In the genomic region with DNA sequence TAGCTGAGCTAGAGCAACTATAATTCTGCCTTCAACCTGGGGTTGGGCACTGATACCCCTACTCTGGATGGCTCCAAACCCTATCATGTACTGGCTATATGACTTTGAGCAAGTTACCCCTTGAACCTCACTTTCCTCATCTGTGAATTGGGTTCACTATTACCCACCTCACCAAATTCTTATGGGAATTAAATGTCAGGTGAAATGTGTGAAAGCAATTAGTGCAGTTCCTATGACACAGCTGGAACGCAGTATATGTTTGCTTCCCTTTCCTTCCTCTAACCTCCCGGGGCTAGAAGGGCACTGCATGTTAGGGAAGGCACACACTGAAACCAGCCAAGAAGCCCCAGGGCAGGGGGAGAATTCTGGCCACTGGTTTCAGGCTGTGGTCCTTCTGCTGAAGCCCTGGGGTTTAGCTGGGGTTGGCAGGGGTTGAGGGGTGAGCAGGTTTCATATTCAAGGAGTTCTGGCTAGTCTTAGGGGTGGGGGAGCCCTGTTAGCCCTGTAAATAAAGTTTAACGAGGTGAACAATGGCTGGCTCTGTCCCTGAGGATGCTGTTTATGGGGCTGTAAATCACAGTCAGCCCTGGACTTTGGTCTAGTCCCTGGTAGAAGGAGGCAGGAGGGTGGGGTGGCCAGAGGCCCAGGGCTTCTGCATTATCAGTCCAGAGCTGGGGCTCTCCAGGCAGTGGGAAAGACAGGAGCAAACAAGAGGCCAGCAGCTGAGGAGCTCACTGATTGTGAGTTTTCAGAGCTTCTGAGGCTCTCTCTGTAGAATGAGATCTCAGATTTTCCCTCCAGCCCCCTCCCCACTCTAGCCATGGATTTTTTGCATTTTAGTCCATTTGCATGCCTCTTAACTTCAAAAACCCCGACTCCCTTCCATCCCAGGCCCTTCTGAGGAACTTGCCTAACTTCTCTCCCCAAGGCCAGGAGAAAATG, we compare ENCODE assay signal across 17 cellular contexts. TPM values are rescaled to one million over a fixed set of nuclear protein-coding genes. Genes with fewer than 3 reads are reported as not detected.
DNase-seq lines count a peak whose midpoint lies in the region; ATAC-seq and TF ChIP-seq lines count a peak whose summit lies in the region.
"Had no signal": no experiment of that assay in that cellular context is flagged by ENCODE, and none has a peak within 500 bp of the region (broad histone marks: within the 10 kb centered on the region; RNA-seq: fewer than 3 reads in every experiment).

No MANE protein-coding gene starts in this region.

- intact Hi-C loops in Panc1 (cut with micrococcal nuclease; ENCODE audit: unreplicated experiment) (no loop called here), gastrocnemius medialis (cut with DNase I; ENCODE audit: low total_unique reads) (no loop called here)

- no peaks in the 10 kb centered on the region for H3K27me3 ChIP-seq in Panc1 (ENCODE audit: control insufficient read depth, insufficient read depth, low read length)
- H3K27me3 ChIP-seq in gastrocnemius medialis: no peaks in the 10 kb centered on the region
- no peaks in the 10 kb centered on the region for H3K27me3 ChIP-seq in HAP-1 (ENCODE audit: low read depth)
- H3K27me3 ChIP-seq: breast epithelium had no signal

- BruUV-seq in Panc1 (replicated peaks; lab: Mats Ljungman, UMichigan): no TSS peak

- H3K36me3 ChIP-seq in Panc1 (ENCODE audit: control insufficient read depth, insufficient read depth, low read length) (no peaks in the 10 kb centered on the region), gastrocnemius medialis (peaks cover 9 to 48% of the 10 kb centered on the region in 2 donors), HAP-1 (replicated peaks) (peaks cover 10% of the 10 kb centered on the region; the same call in 1 of the 2 replicates)
- H3K36me3 ChIP-seq: breast epithelium had no signal

- H3K27ac ChIP-seq in Panc1 (ENCODE audit: low read length) (peak overlapping the region; percentile 13; the same call in 1 of the 2 replicates), gastrocnemius medialis (peak overlapping the region; percentile 94 to 99 (median 98))
- H3K27ac ChIP-seq: epithelial cell of prostate, KMS-11, skin epidermis had no signal

- ATAC-seq in Panc1: peak; percentile 23; the same call in 1 of the 2 replicates
- ATAC-seq in left lobe of liver: peak; percentile 27
- ATAC-seq in gastrocnemius medialis: no peak
- no peak for ATAC-seq in GM21619 (IDR thresholded peaks at IDR 0.05; ENCODE audit: unreplicated experiment)
- ATAC-seq in activated T-cell treated with anti-CD3 and anti-CD28 coated beads, Interleukin-2, amount 50 U/mL, for 72 hours (replicated peaks in 1 of 2): no peak
- ATAC-seq in GM21360 (IDR thresholded peaks at IDR 0.05; ENCODE audit: unreplicated experiment): no peak
- ATAC-seq: T-cell had no signal

- H3K9me3 Mint-ChIP-seq in activated T-cell treated with anti-CD3 and anti-CD28 coated beads, Interleukin-2, amount 50 U/mL, for 72 hours: no peaks in the 10 kb centered on the region
- H3K9me3 Mint-ChIP-seq: activated CD4-positive, alpha-beta T cell treated with anti-CD3 and anti-CD28 coated beads, Interleukin-2, amount 10 ng/mL, durations not matched to agents 7 days and 5 days; T-cell had no signal

- DNase-seq in COLO668 (lab: John Stamatoyannopoulos, UW; ENCODE audit: unreplicated experiment): peak; percentile 68
- no peak for DNase-seq in Panc1 (ENCODE audit: low read depth, low spot score)
- DNase-seq in left lobe of liver (ENCODE audit: low spot score): no peak
- DNase-seq in gastrocnemius medialis: no peak
- DNase-seq in activated T-cell treated with anti-CD3 and anti-CD28 coated beads, Interleukin-2, amount 50 U/mL, for 72 hours: no peak
- no peak for DNase-seq in HAP-1 (ENCODE audit: low spot score in 2 of 2)
- DNase-seq: activated CD4-positive, alpha-beta T cell treated with anti-CD3 and anti-CD28 coated beads, Interleukin-2, amount 10 ng/mL, durations not matched to agents 7 days and 5 days; AML-193; NCI-H2171; OCI-M1; T-cell had no signal

- H3K4me1 Mint-ChIP-seq in activated T-cell treated with anti-CD3 and anti-CD28 coated beads, Interleukin-2, amount 50 U/mL, for 72 hours (ENCODE audit: low read depth): no peaks in the 10 kb centered on the region
- H3K4me1 Mint-ChIP-seq: activated CD4-positive, alpha-beta T cell treated with anti-CD3 and anti-CD28 coated beads, Interleukin-2, amount 10 ng/mL, durations not matched to agents 7 days and 5 days; T-cell had no signal

- in situ Hi-C loops in Panc1 (cut with HindIII; ENCODE audit: low pct_unique_long_range_greater_than_20kb, low sequenced_read_pairs) (no loop called here), gastrocnemius medialis (cut with MboI; ENCODE audit: low sequenced_read_pairs in 4 of 4) (no loop called here), HAP-1 (cut with MboI; ENCODE audit: low sequenced_read_pairs) (no loop called here)

- POLR2A ChIA-PET in Panc1 (lab: Charles Lee): no interaction called here

- H3K4me3 Mint-ChIP-seq in activated T-cell treated with anti-CD3 and anti-CD28 coated beads, Interleukin-2, amount 50 U/mL, for 72 hours: no peak overlapping the region
- H3K4me3 Mint-ChIP-seq: activated CD4-positive, alpha-beta T cell treated with anti-CD3 and anti-CD28 coated beads, Interleukin-2, amount 10 ng/mL, durations not matched to agents 7 days and 5 days; T-cell had no signal

- H3K9me3 ChIP-seq in Panc1 (ENCODE audit: control insufficient read depth, insufficient read depth, low read depth, low read length) (no peaks in the 10 kb centered on the region), gastrocnemius medialis (no peaks in the 10 kb centered on the region), HAP-1 (no peaks in the 10 kb centered on the region)
- H3K9me3 ChIP-seq: breast epithelium had no signal

- H3K27me3 Mint-ChIP-seq in activated T-cell treated with anti-CD3 and anti-CD28 coated beads, Interleukin-2, amount 50 U/mL, for 72 hours (ENCODE audit: low read depth): peaks cover 13% of the 10 kb centered on the region

- H3K4me3 ChIP-seq in Panc1 (ENCODE audit: low read depth in 2 of 2, low read length in 2 of 2): no peak overlapping the region
- peak overlapping the region in 2 of 4 donors; percentile 38 to 86 for H3K4me3 ChIP-seq in gastrocnemius medialis
- no peak overlapping the region for H3K4me3 ChIP-seq in HAP-1
- H3K4me3 ChIP-seq: breast epithelium, skin epidermis had no signal

- H3K36me3 Mint-ChIP-seq in activated T-cell treated with anti-CD3 and anti-CD28 coated beads, Interleukin-2, amount 50 U/mL, for 72 hours (ENCODE audit: insufficient read depth in 2 of 2): no peaks in the 10 kb centered on the region
- H3K36me3 Mint-ChIP-seq: T-cell had no signal

- CTCF ChIA-PET in Panc1 (lab: Charles Lee): interaction anchor here (0.6 kb wide), 1 partner anchor 209 kb away, joined by 3 read pairs; no protein-coding TSS in a partner anchor

- peaks cover 32% of the 10 kb centered on the region for H3K4me1 ChIP-seq in Panc1 (ENCODE audit: control insufficient read depth, insufficient read depth, low read length)
- H3K4me1 ChIP-seq in gastrocnemius medialis: peaks cover 85 to 86% of the 10 kb centered on the region in 2 donors
- H3K4me1 ChIP-seq in HAP-1: no peaks in the 10 kb centered on the region; the same call in 1 of the 2 replicates
- H3K4me1 ChIP-seq: breast epithelium had no signal

- H3K27ac Mint-ChIP-seq in activated T-cell treated with anti-CD3 and anti-CD28 coated beads, Interleukin-2, amount 50 U/mL, for 72 hours: no peak overlapping the region
- H3K27ac Mint-ChIP-seq: activated CD4-positive, alpha-beta T cell treated with anti-CD3 and anti-CD28 coated beads, Interleukin-2, amount 10 ng/mL, durations not matched to agents 7 days and 5 days; T-cell had no signal

- no peak for TF ChIP-seq POLR2A in gastrocnemius medialis (IDR thresholded peaks at IDR 0.05)

- TF ChIP-seq CTCF in Panc1 (IDR thresholded peaks at IDR 0.05) (no peak), gastrocnemius medialis (IDR thresholded peaks at IDR 0.05 in 4 of 5, conservative IDR thresholded peaks at IDR 0.05 in 1 of 5) (no peak)

RNA-seq across cellular contexts. Expression of a gene that starts 8.0 kb away (rescaled TPM):
- total RNA-seq in Panc1 (2021; ENCODE audit: unreplicated experiment): 14.8 TPM
- polyA plus RNA-seq in Panc1 (2012; ENCODE audit: insufficient read length): 18.7 TPM
- 14.2 TPM for total RNA-seq in left lobe of liver
- 100 to 1,000 TPM; 152 to 246 (median 186) TPM for total RNA-seq in gastrocnemius medialis
- not detected for total RNA-seq in activated T-cell treated with anti-CD3 and anti-CD28 coated beads, Interleukin-2, amount 50 U/mL, for 72 hours
- total RNA-seq: activated CD4-positive, alpha-beta T cell treated with anti-CD3 and anti-CD28 coated beads, Interleukin-2, amount 10 ng/mL, durations not matched to agents 7 days and 5 days had no signal

Comparison
In these comparisons a context has a peak if more than half of its experiments do, and no peak if none do; other contexts are left out.
1. ATAC-seq: peak in Panc1 (single experiment) and left lobe of liver (single experiment); none in gastrocnemius medialis (0 of 2), GM21619 (single experiment), activated T-cell treated with anti-CD3 and anti-CD28 coated beads, Interleukin-2, amount 50 U/mL, for 72 hours (0 of 2) and GM21360 (single experiment).
2. RNA of a gene that starts 8.0 kb away (total RNA-seq): 152 to 246 TPM in gastrocnemius medialis, 14.8 TPM in Panc1 (single experiment) and 14.2 TPM in left lobe of liver (single experiment); not detected in activated T-cell treated with anti-CD3 and anti-CD28 coated beads, Interleukin-2, amount 50 U/mL, for 72 hours; every median in the first group is over 10 times any median in the second.